8 cellular contexts compared by ENCODE assay signal in the genomic region with DNA sequence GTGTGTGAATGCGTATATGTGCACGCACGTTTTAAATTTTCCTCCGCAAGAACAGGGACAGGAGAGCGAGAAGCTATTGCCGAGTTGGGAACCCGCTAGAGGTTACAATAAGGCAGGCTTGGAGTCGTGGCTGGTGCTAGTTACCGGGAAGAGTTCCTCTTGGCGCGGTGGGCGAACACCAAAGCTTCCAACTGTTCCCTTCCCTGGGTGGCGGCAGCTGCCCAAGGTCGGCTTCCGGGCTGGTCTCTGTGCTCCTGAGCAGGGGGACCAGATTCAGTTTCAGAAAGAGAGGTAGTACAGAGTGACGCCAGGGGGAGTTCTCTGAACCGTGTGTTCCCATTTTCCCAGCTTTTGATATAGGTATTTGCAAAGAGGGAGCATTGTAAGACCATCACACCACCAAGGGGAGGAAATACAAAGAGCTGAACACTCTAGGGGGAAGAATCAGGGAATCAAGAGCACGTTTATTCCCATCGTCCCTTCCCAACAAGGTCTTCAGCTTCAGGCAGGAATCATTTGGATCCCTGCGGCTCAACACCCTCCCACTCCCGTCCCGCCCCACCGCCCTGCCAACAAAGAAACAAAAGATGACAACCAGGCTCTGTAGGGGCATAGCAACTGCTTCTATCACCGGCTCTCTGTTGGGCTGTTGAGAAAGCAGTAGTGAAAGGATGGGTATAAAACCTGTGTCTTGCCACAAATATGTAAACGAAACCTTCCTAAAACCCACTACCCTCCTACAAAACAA.
A peak's percentile ranks its signal among the peaks of the same experiment; 100 is the strongest.
DNase-seq lines count a peak whose midpoint lies in the region; ATAC-seq and TF ChIP-seq lines count a peak whose summit lies in the region.

No MANE protein-coding gene starts in this region.

- peaks cover 7% of the 10 kb centered on the region for H3K4me1 ChIP-seq in iPS-15b (ENCODE audit: control insufficient read depth, insufficient read depth, low read length)

- TF ChIP-seq CTCF in WTC11 (IDR thresholded peaks at IDR 0.05), result no peak

- no peak overlapping the region for H3K9ac ChIP-seq in iPS-15b (ENCODE audit: low read depth, low read length)

- no peaks in the 10 kb centered on the region for H3K36me3 Mint-ChIP-seq in WTC11

- peaks cover 24% of the 10 kb centered on the region for H3K27me3 ChIP-seq in iPS-15b (ENCODE audit: control insufficient read depth, insufficient read depth, low read length)

- peak overlapping the region; percentile 92 for H3K4me3 Mint-ChIP-seq in WTC11
- peak overlapping the region; percentile 85 to 88 for H3K4me3 Mint-ChIP-seq in stimulated activated naive CD8-positive, alpha-beta T cell treated with anti-CD3 and anti-CD28 coated beads, Interleukin-15, amount 100 ng/mL, for 72 hours

- H3K36me3 ChIP-seq in iPS-15b (ENCODE audit: control insufficient read depth, insufficient read depth, low read length), result no peaks in the 10 kb centered on the region

- POLR2A ChIA-PET in WTC11 (lab: Charles Lee), result interaction anchor here (0.5 kb wide), 1 partner anchor 146 kb away, joined by 3 read pairs; no protein-coding TSS in a partner anchor

- peak overlapping the region; percentile 82 for H3K4me3 ChIP-seq in iPS-15b (ENCODE audit: low read depth, low read length)

- CTCF ChIA-PET in WTC11 (lab: Charles Lee), result interaction anchor here (0.6 to 1.6 kb wide), 9 partner anchors 30 to 791 kb away, joined by 3 to 5 read pairs (median 3); a partner anchor contains a TSS

- DNase-seq in NCI-H510A treated with DMSO at 0.1 percent for 48 hours (lab: John Stamatoyannopoulos, UW), result peak; percentile 30
- no peak for DNase-seq in NCI-H510A (lab: John Stamatoyannopoulos, UW)
- peak; percentile 36 for DNase-seq in WTC11 (ENCODE audit: low spot score)
- no peak for DNase-seq in stimulated activated naive CD8-positive, alpha-beta T cell treated with anti-CD3 and anti-CD28 coated beads, Interleukin-15, amount 100 ng/mL, for 72 hours
- no peak for DNase-seq in NOMO-1 treated with DMSO at 0.1 percent for 48 hours (lab: John Stamatoyannopoulos, UW; ENCODE audit: unreplicated experiment)
- no peak for DNase-seq in NCI-H2196 (lab: John Stamatoyannopoulos, UW; ENCODE audit: unreplicated experiment)
- no peak for DNase-seq in NAMALWA (ENCODE audit: low spot score)

- H3K9me3 Mint-ChIP-seq in WTC11, result peaks cover 3% of the 10 kb centered on the region; the same call in 1 of the 2 replicates
- no peaks in the 10 kb centered on the region for H3K9me3 Mint-ChIP-seq in stimulated activated naive CD8-positive, alpha-beta T cell treated with anti-CD3 and anti-CD28 coated beads, Interleukin-15, amount 100 ng/mL, for 72 hours

- H3K4me1 Mint-ChIP-seq in WTC11, result peaks cover 24% of the 10 kb centered on the region
- peaks cover 29% of the 10 kb centered on the region for H3K4me1 Mint-ChIP-seq in stimulated activated naive CD8-positive, alpha-beta T cell treated with anti-CD3 and anti-CD28 coated beads, Interleukin-15, amount 100 ng/mL, for 72 hours

- peak; percentile 37 for ATAC-seq in WTC11
- no peak for ATAC-seq in stimulated activated naive CD8-positive, alpha-beta T cell treated with anti-CD3 and anti-CD28 coated beads, Interleukin-15, amount 100 ng/mL, for 72 hours

- H3K9me3 ChIP-seq in iPS-15b (ENCODE audit: control insufficient read depth, insufficient read depth, low read length), result no peaks in the 10 kb centered on the region

- H3K27me3 Mint-ChIP-seq in WTC11 (ENCODE audit: low read depth), result peaks cover 20% of the 10 kb centered on the region
- H3K27me3 Mint-ChIP-seq in stimulated activated naive CD8-positive, alpha-beta T cell treated with anti-CD3 and anti-CD28 coated beads, Interleukin-15, amount 100 ng/mL, for 72 hours, result peaks cover 40% of the 10 kb centered on the region

- peak overlapping the region; percentile 96 for H3K27ac Mint-ChIP-seq in WTC11
- no peak overlapping the region for H3K27ac Mint-ChIP-seq in stimulated activated naive CD8-positive, alpha-beta T cell treated with anti-CD3 and anti-CD28 coated beads, Interleukin-15, amount 100 ng/mL, for 72 hours

TF ChIP-seq in WTC11, 78 proteins besides CTCF, POLR2A, EP300 and RAD21:
- no peak for TF ChIP-seq ZNF232 (CRISPR knock-in tag; IDR thresholded peaks at IDR 0.05)
- TF ChIP-seq EMX1 (CRISPR knock-in tag; IDR thresholded peaks at IDR 0.05), result no peak
- TF ChIP-seq GRHL2 (CRISPR knock-in tag; IDR thresholded peaks at IDR 0.05; ENCODE audit: insufficient replicate concordance, severe bottlenecking), result no peak
- TF ChIP-seq, protein P1, sequence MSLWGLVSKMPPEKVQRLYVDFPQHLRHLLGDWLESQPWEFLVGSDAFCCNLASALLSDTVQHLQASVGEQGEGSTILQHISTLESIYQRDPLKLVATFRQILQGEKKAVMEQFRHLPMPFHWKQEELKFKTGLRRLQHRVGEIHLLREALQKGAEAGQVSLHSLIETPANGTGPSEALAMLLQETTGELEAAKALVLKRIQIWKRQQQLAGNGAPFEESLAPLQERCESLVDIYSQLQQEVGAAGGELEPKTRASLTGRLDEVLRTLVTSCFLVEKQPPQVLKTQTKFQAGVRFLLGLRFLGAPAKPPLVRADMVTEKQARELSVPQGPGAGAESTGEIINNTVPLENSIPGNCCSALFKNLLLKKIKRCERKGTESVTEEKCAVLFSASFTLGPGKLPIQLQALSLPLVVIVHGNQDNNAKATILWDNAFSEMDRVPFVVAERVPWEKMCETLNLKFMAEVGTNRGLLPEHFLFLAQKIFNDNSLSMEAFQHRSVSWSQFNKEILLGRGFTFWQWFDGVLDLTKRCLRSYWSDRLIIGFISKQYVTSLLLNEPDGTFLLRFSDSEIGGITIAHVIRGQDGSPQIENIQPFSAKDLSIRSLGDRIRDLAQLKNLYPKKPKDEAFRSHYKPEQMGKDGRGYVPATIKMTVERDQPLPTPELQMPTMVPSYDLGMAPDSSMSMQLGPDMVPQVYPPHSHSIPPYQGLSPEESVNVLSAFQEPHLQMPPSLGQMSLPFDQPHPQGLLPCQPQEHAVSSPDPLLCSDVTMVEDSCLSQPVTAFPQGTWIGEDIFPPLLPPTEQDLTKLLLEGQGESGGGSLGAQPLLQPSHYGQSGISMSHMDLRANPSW (CRISPR knock-in tag; conservative IDR thresholded peaks at IDR 0.05; ENCODE audit: low read depth), result no peak
- no peak for TF ChIP-seq ZNF263 (CRISPR knock-in tag; IDR thresholded peaks at IDR 0.05; ENCODE audit: low read depth)
- TF ChIP-seq, protein P2, sequence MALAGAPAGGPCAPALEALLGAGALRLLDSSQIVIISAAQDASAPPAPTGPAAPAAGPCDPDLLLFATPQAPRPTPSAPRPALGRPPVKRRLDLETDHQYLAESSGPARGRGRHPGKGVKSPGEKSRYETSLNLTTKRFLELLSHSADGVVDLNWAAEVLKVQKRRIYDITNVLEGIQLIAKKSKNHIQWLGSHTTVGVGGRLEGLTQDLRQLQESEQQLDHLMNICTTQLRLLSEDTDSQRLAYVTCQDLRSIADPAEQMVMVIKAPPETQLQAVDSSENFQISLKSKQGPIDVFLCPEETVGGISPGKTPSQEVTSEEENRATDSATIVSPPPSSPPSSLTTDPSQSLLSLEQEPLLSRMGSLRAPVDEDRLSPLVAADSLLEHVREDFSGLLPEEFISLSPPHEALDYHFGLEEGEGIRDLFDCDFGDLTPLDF (CRISPR knock-in tag; IDR thresholded peaks at IDR 0.05), result no peak
- no peak for TF ChIP-seq ELF4 (CRISPR knock-in tag; IDR thresholded peaks at IDR 0.05; ENCODE audit: low read depth)
- no peak for TF ChIP-seq RORB (CRISPR knock-in tag; IDR thresholded peaks at IDR 0.05)
- TF ChIP-seq FOXK1 (CRISPR knock-in tag; IDR thresholded peaks at IDR 0.05), result no peak
TF ChIP-seq in WTC11: peak in this region for 0.

Comparison
In these comparisons a context has a peak if more than half of its experiments do, and no peak if none do; other contexts are left out.
1. DNase-seq: peak in NCI-H510A treated with DMSO at 0.1 percent for 48 hours (single experiment) and WTC11 (single experiment); none in NCI-H510A (single experiment), stimulated activated naive CD8-positive, alpha-beta T cell treated with anti-CD3 and anti-CD28 coated beads, Interleukin-15, amount 100 ng/mL, for 72 hours (0 of 2), NOMO-1 treated with DMSO at 0.1 percent for 48 hours (single experiment), NCI-H2196 (single experiment) and NAMALWA (single experiment).